In genomic region chr18:63970803-63971191, GRCh38 we compare ENCODE assay signal across 8 cellular contexts. TPM values are rescaled to one million over a fixed set of nuclear protein-coding genes. Genes with fewer than 3 reads are reported as not detected.
DNase-seq lines count a peak whose midpoint lies in the region; ATAC-seq and TF ChIP-seq lines count a peak whose summit lies in the region.

No MANE protein-coding gene starts in this region.

- H3K4me3 ChIP-seq in WI38 (ENCODE audit: low read depth, low read length), result peak overlapping the region; percentile 86

- H3K9ac ChIP-seq in ES-I3 (ENCODE audit: low read depth, low read length), result peak overlapping the region; percentile 80

- H3K9me3 ChIP-seq in ES-I3 (ENCODE audit: control insufficient read depth, insufficient read depth, low read length), result no peaks in the 10 kb centered on the region

- ATAC-seq in HG03175 (IDR thresholded peaks at IDR 0.05; ENCODE audit: unreplicated experiment) (peak; percentile 1), omental fat pad (ENCODE audit: low FRiP score) (peak; percentile 67)

- H3K4me1 ChIP-seq in ES-I3 (ENCODE audit: insufficient read depth, low read length), result 0 out of 2 replicates have a peak, but pooled peaks cover 7% of the 10 kb centered on the region

- DNase-seq in glomerular visceral epithelial cell (ENCODE audit: extremely low spot score), result peak; percentile 71
- no peak for DNase-seq in omental fat pad (ENCODE audit: low spot score)
- DNase-seq in 8988T, result no peak
- DNase-seq in HUDEP-2 (lab: John Stamatoyannopoulos, UW; ENCODE audit: unreplicated experiment in 76 of 76), result no peak
- DNase-seq in activated CD8-positive, alpha-beta memory T cell treated with anti-CD3 and anti-CD28 coated beads, Interleukin-2, amount 50 U/mL, for 48 hours, result no peak

- TF ChIP-seq CTCF in WI38 (IDR thresholded peaks at IDR 0.05; ENCODE audit: low read depth, low read length) (no peak), omental fat pad (IDR thresholded peaks at IDR 0.05) (no peak)

- no peaks in the 10 kb centered on the region for H3K36me3 ChIP-seq in ES-I3 (ENCODE audit: insufficient read depth, low read length)

RNA-seq across cellular contexts. Expression of gene SERPINB8, which starts 0.9 kb away (rescaled TPM):
- 10 to 100 TPM in 3 of 4 donors, 1 to 10 TPM in 1; 9.0 to 32.7 (median 20.2) TPM for total RNA-seq in omental fat pad

RNA-seq across cellular contexts. Expression of gene HMSD, which starts 21.7 kb away (rescaled TPM):
- 1 to 10 TPM in 1 of 4 donors, under 1 TPM in 2, not detected in 1; 0.38 to 1.6 (median 0.72) TPM for total RNA-seq in omental fat pad
